In genomic region chr17:69445132-69445531, GRCh38 we compare ENCODE assay signal across 15 cellular contexts. TPM values are rescaled to one million over a fixed set of nuclear protein-coding genes. Genes with fewer than 3 reads are reported as not detected.
DNase-seq lines count a peak whose midpoint lies in the region; ATAC-seq lines count a peak whose summit lies in the region.
"Had no signal": no experiment of that assay in that cellular context is flagged by ENCODE, and none has a peak within 500 bp of the region (broad histone marks: within the 10 kb centered on the region; RNA-seq: fewer than 3 reads in every experiment).

No MANE protein-coding gene starts in this region.

- H3K4me1 ChIP-seq in BLaER1 treated with 17β-estradiol and CSF1 and Interleukin-3, amounts not matched to agents 10 nM and 100 nM, result peaks cover 6 to 21% (median 16%) of the 10 kb centered on the region in 10 experiments; a peak in 19 of 20 replicates

- no peaks in the 10 kb centered on the region for H4K20me1 ChIP-seq in BLaER1 treated with 17β-estradiol and CSF1 and Interleukin-3, amounts not matched to agents 10 nM and 100 nM

- POLR2A ChIA-PET in activated naive CD8-positive, alpha-beta T cell treated with anti-CD3 and anti-CD28 coated beads, Interleukin-2, amount 10 ng/mL, durations not matched to agents 7 days and 5 days (lab: Charles Lee), result no interaction called here
- POLR2A ChIA-PET in naive thymus-derived CD8-positive, alpha-beta T cell (lab: Charles Lee), result no interaction called here

- peaks cover 2% of the 10 kb centered on the region for H3K36me3 Mint-ChIP-seq in activated naive CD8-positive, alpha-beta T cell treated with anti-CD3 and anti-CD28 coated beads, Interleukin-2, amount 10 ng/mL, durations not matched to agents 7 days and 5 days
- peaks cover 0 to 25% (median 19%) of the 10 kb centered on the region in 3 donors for H3K36me3 Mint-ChIP-seq in naive thymus-derived CD8-positive, alpha-beta T cell

- peaks cover 3 to 29% (median 16%) of the 10 kb centered on the region in 11 experiments; a peak in 17 of 22 replicates for H3K9me3 ChIP-seq in BLaER1 treated with 17β-estradiol and CSF1 and Interleukin-3, amounts not matched to agents 10 nM and 100 nM (replicated peaks in 1 of 11)
- H3K9me3 ChIP-seq: SJSA1 had no signal

- no peak overlapping the region for H3K9ac ChIP-seq in BLaER1 treated with 17β-estradiol and CSF1 and Interleukin-3, amounts not matched to agents 10 nM and 100 nM

- no peak overlapping the region for H3K4me3 Mint-ChIP-seq in activated naive CD8-positive, alpha-beta T cell treated with anti-CD3 and anti-CD28 coated beads, Interleukin-2, amount 10 ng/mL, durations not matched to agents 7 days and 5 days
- H3K4me3 Mint-ChIP-seq in naive thymus-derived CD8-positive, alpha-beta T cell, result peak overlapping the region in 3 of 10 donors; percentile 5 to 66 (median 28)

- peak overlapping the region; percentile 37 for H3K27ac Mint-ChIP-seq in activated naive CD8-positive, alpha-beta T cell treated with anti-CD3 and anti-CD28 coated beads, Interleukin-2, amount 10 ng/mL, durations not matched to agents 7 days and 5 days
- H3K27ac Mint-ChIP-seq in naive thymus-derived CD8-positive, alpha-beta T cell, result peak overlapping the region; percentile 46 to 85 (median 70)
- H3K27ac Mint-ChIP-seq: IgD-negative memory B cell had no signal

- H3K27me3 ChIP-seq in BLaER1 treated with 17β-estradiol and CSF1 and Interleukin-3, amounts not matched to agents 10 nM and 100 nM, result no peaks in the 10 kb centered on the region
- H3K27me3 ChIP-seq: SJSA1 had no signal

- H3K36me3 ChIP-seq in BLaER1 treated with 17β-estradiol and CSF1 and Interleukin-3, amounts not matched to agents 10 nM and 100 nM, result no peaks in the 10 kb centered on the region; a peak in 2 of 22 replicates
- H3K36me3 ChIP-seq: SJSA1 had no signal

- H3K27ac ChIP-seq in BLaER1 treated with 17β-estradiol and CSF1 and Interleukin-3, amounts not matched to agents 10 nM and 100 nM, result no peak overlapping the region
- H3K27ac ChIP-seq: SJSA1 had no signal

- DNase-seq in KG1 (lab: John Stamatoyannopoulos, UW) (peak; percentile 27), glomerular visceral epithelial cell (ENCODE audit: extremely low spot score) (no peak)
- DNase-seq in activated naive CD8-positive, alpha-beta T cell treated with anti-CD3 and anti-CD28 coated beads, Interleukin-2, amount 10 ng/mL, durations not matched to agents 7 days and 5 days, result no peak
- DNase-seq in naive thymus-derived CD8-positive, alpha-beta T cell, result peak in 1 of 10 donors; percentile 5
- DNase-seq: AML-193; CD8-positive, alpha-beta memory T cell; NCI-H146; NCI-H345; NCI-H69; PC-3 had no signal

- peak overlapping the region; percentile 3 to 55 (median 31); a peak in 19 of 22 replicates for H3K4me2 ChIP-seq in BLaER1 treated with 17β-estradiol and CSF1 and Interleukin-3, amounts not matched to agents 10 nM and 100 nM

- no peaks in the 10 kb centered on the region for H3K27me3 Mint-ChIP-seq in activated naive CD8-positive, alpha-beta T cell treated with anti-CD3 and anti-CD28 coated beads, Interleukin-2, amount 10 ng/mL, durations not matched to agents 7 days and 5 days
- H3K27me3 Mint-ChIP-seq in naive thymus-derived CD8-positive, alpha-beta T cell, result no peaks in the 10 kb centered on the region
- H3K27me3 Mint-ChIP-seq: IgD-negative memory B cell had no signal

- no peak overlapping the region for H3K4me3 ChIP-seq in BLaER1 treated with 17β-estradiol and CSF1 and Interleukin-3, amounts not matched to agents 10 nM and 100 nM
- H3K4me3 ChIP-seq: SJSA1 had no signal

- peaks cover 2% of the 10 kb centered on the region for H3K9me3 Mint-ChIP-seq in activated naive CD8-positive, alpha-beta T cell treated with anti-CD3 and anti-CD28 coated beads, Interleukin-2, amount 10 ng/mL, durations not matched to agents 7 days and 5 days
- peaks cover 0 to 9% (median 5%) of the 10 kb centered on the region in 9 donors for H3K9me3 Mint-ChIP-seq in naive thymus-derived CD8-positive, alpha-beta T cell

- H3K4me1 Mint-ChIP-seq in activated naive CD8-positive, alpha-beta T cell treated with anti-CD3 and anti-CD28 coated beads, Interleukin-2, amount 10 ng/mL, durations not matched to agents 7 days and 5 days, result peaks cover 7% of the 10 kb centered on the region
- H3K4me1 Mint-ChIP-seq in naive thymus-derived CD8-positive, alpha-beta T cell, result peaks cover 15 to 34% (median 25%) of the 10 kb centered on the region in 4 donors

- no peak for ATAC-seq in activated naive CD8-positive, alpha-beta T cell treated with anti-CD3 and anti-CD28 coated beads, Interleukin-2, amount 10 ng/mL, durations not matched to agents 7 days and 5 days (ENCODE audit: low read depth)
- ATAC-seq in naive thymus-derived CD8-positive, alpha-beta T cell, result peak in 1 of 2 donors; percentile 27
- ATAC-seq in HG03460 (IDR thresholded peaks at IDR 0.05; ENCODE audit: unreplicated experiment), result no peak
- ATAC-seq in HG03280 (IDR thresholded peaks at IDR 0.05; ENCODE audit: unreplicated experiment), result no peak
- ATAC-seq: PC-3 had no signal

RNA-seq across cellular contexts. Expression of gene MAP2K6, which starts 30.6 kb away (rescaled TPM):
- 10 to 100 TPM; 11.7 to 13.6 TPM for total RNA-seq in activated naive CD8-positive, alpha-beta T cell treated with anti-CD3 and anti-CD28 coated beads, Interleukin-2, amount 10 ng/mL, durations not matched to agents 7 days and 5 days
- 10 to 100 TPM; 12.9 to 15.9 TPM for total RNA-seq in naive thymus-derived CD8-positive, alpha-beta T cell
- polyA plus RNA-seq in naive thymus-derived CD8-positive, alpha-beta T cell, result 10 to 100 TPM; 15.2 to 18.9 (median 17.3) TPM
